ENCODE assay signal across 14 cellular contexts in genomic region chr4:57023104-57023503, GRCh38. TPM values are rescaled to one million over a fixed set of nuclear protein-coding genes. Genes with fewer than 3 reads are reported as not detected.
DNase-seq lines count a peak whose midpoint lies in the region; ATAC-seq and TF ChIP-seq lines count a peak whose summit lies in the region.
"Had no signal": no experiment of that assay in that cellular context is flagged by ENCODE, and none has a peak within 500 bp of the region (broad histone marks: within the 10 kb centered on the region; RNA-seq: fewer than 3 reads in every experiment).

No MANE protein-coding gene starts in this region.

- H3K9me1 ChIP-seq in IMR-90 (ENCODE audit: insufficient read depth, low read length) = peaks cover 2% of the 10 kb centered on the region; the same call in 1 of the 2 replicates

- H3K56ac ChIP-seq in IMR-90 (ENCODE audit: extremely low read depth, insufficient read depth, low read length) = no peak overlapping the region

- DNase-seq in BJ (ENCODE audit: low read depth) (peak; percentile 57), IMR-90 (peak; percentile 97), cardiac fibroblast (ENCODE audit: low read depth in 2 of 2) (peak; percentile 76 to 93), mesenchymal stem cell (peak; percentile 89), left ventricle myocardium inferior (no peak), DMS114 treated with DMSO at 0.1 percent for 48 hours (lab: John Stamatoyannopoulos, UW; ENCODE audit: unreplicated experiment) (no peak)
- no peak for DNase-seq in activated CD8-positive, alpha-beta memory T cell treated with anti-CD3 and anti-CD28 coated beads for 24 hours
- DNase-seq: activated CD8-positive, alpha-beta memory T cell treated with anti-CD3 and anti-CD28 coated beads, Interleukin-2, amount 50 U/mL, for 4 hours; amygdala; NCI-H146; NCI-H524 treated with DMSO at 0.1 percent for 48 hours; psoas muscle; stimulated activated naive CD8-positive, alpha-beta T cell treated with anti-CD3 and anti-CD28 coated beads, Interleukin-15, amount 100 ng/mL, for 72 hours had no signal

- dilution Hi-C loops in IMR-90 (cut with HindIII; ENCODE audit: low sequenced_read_pairs, unreplicated experiment) = no loop called here

- no peak overlapping the region for H2BK15ac ChIP-seq in IMR-90 (ENCODE audit: low read depth, low read length)
- H2BK15ac ChIP-seq in mesenchymal stem cell (ENCODE audit: low read depth, poor library complexity, severe bottlenecking) = no peak overlapping the region

- peak overlapping the region in 1 of 2 experiments; percentile 52; a peak in 1 of 4 replicates for H4K8ac ChIP-seq in IMR-90 (ENCODE audit: low read depth in 2 of 2, low read length in 2 of 2)
- H4K8ac ChIP-seq in mesenchymal stem cell (ENCODE audit: low read length) = no peak overlapping the region

- H3K23ac ChIP-seq in IMR-90 (ENCODE audit: low read depth, low read length) (no peak overlapping the region), mesenchymal stem cell (ENCODE audit: low read length in 2 of 2) (no peak overlapping the region)

- H3K4me2 ChIP-seq in IMR-90 (ENCODE audit: low read depth, low read length) = no peak overlapping the region
- H3K4me2 ChIP-seq in mesenchymal stem cell (ENCODE audit: low read length, poor library complexity, severe bottlenecking) = no peak overlapping the region

- TF ChIP-seq CTCF in BJ (IDR thresholded peaks at IDR 0.05; ENCODE audit: insufficient read depth, low read depth, low read length) (no peak), IMR-90 (conservative IDR thresholded peaks at IDR 0.05; ENCODE audit: low read depth, low read length) (no peak), cardiac fibroblast (IDR thresholded peaks at IDR 0.05; ENCODE audit: low read depth, low read length) (no peak), left ventricle myocardium inferior (IDR thresholded peaks at IDR 0.05; ENCODE audit: borderline replicate concordance) (no peak)

- H2BK20ac ChIP-seq in IMR-90 (ENCODE audit: low read depth, low read length) = peak overlapping the region; percentile 64

- H3K9me3 ChIP-seq in IMR-90 (ENCODE audit: control insufficient read depth, insufficient read depth, low read length) = no peaks in the 10 kb centered on the region
- no peaks in the 10 kb centered on the region for H3K9me3 ChIP-seq in mesenchymal stem cell (ENCODE audit: control insufficient read depth, low read length)
- no peaks in the 10 kb centered on the region for H3K9me3 ChIP-seq in left ventricle myocardium inferior (replicated peaks)
- H3K9me3 ChIP-seq: psoas muscle had no signal

- H4K5ac ChIP-seq in IMR-90 (ENCODE audit: low read depth, low read length) = no peak overlapping the region

- no peak overlapping the region for H4K91ac ChIP-seq in IMR-90 (ENCODE audit: insufficient read depth, low read depth, low read length)
- H4K91ac ChIP-seq in mesenchymal stem cell (ENCODE audit: low read length) = no peak overlapping the region

- H2AFZ ChIP-seq in IMR-90 (replicated peaks; ENCODE audit: low read length, poor library complexity) = no peak overlapping the region
- H2AFZ ChIP-seq in mesenchymal stem cell (ENCODE audit: low read depth, low read length) = no peak overlapping the region

- H3K4me1 ChIP-seq in IMR-90 (ENCODE audit: control insufficient read depth, insufficient read depth, low read length) = peaks cover 8% of the 10 kb centered on the region
- H3K4me1 ChIP-seq in mesenchymal stem cell (ENCODE audit: control insufficient read depth, insufficient read depth, low read depth, low read length) = no peaks in the 10 kb centered on the region
- H3K4me1 ChIP-seq in left ventricle myocardium inferior = peaks cover 34% of the 10 kb centered on the region
- H3K4me1 ChIP-seq: psoas muscle had no signal

- H3K27ac ChIP-seq in IMR-90 (ENCODE audit: insufficient read depth, low read length) (peak overlapping the region; percentile 8; the same call in 1 of the 2 replicates), mesenchymal stem cell (ENCODE audit: low read length, poor library complexity, severe bottlenecking) (peak overlapping the region; percentile 60), left ventricle myocardium inferior (replicated peaks) (no peak overlapping the region)
- H3K27ac ChIP-seq: psoas muscle had no signal

- H3K27me3 ChIP-seq in BJ (ENCODE audit: control insufficient read depth, insufficient read depth, low read length) (no peaks in the 10 kb centered on the region), IMR-90 (ENCODE audit: control insufficient read depth, insufficient read depth, low read length) (no peaks in the 10 kb centered on the region), mesenchymal stem cell (ENCODE audit: control insufficient read depth in 1 of 2, insufficient read depth in 1 of 2, low read length in 2 of 2) (no peaks in the 10 kb centered on the region), left ventricle myocardium inferior (ENCODE audit: low read depth) (no peaks in the 10 kb centered on the region)

- H3K18ac ChIP-seq in IMR-90 (ENCODE audit: low read depth, low read length) (no peak overlapping the region), mesenchymal stem cell (ENCODE audit: low read depth in 1 of 2, low read length in 2 of 2) (no peak overlapping the region)

- no peak for TF ChIP-seq RAD21 in IMR-90 (IDR thresholded peaks at IDR 0.05; ENCODE audit: low read length)

- H2BK5ac ChIP-seq in IMR-90 (ENCODE audit: low read depth, low read length, poor library complexity, severe bottlenecking) (peak overlapping the region; percentile 88), mesenchymal stem cell (ENCODE audit: low read depth, low read length, poor library complexity, severe bottlenecking) (no peak overlapping the region)

- in situ Hi-C loops in IMR-90 (cut with MboI; ENCODE audit: low sequenced_read_pairs) = no loop called here

- H2BK12ac ChIP-seq in mesenchymal stem cell (ENCODE audit: low read length in 2 of 2) = no peak overlapping the region

- H3K9ac ChIP-seq in IMR-90 (ENCODE audit: low read depth, low read length) = no peak overlapping the region
- no peak overlapping the region for H3K9ac ChIP-seq in mesenchymal stem cell (ENCODE audit: low read length)

- peaks cover 3% of the 10 kb centered on the region; the same call in 1 of the 2 replicates for H4K20me1 ChIP-seq in IMR-90 (ENCODE audit: insufficient read depth, low read length)

- 6% methylated on average over 3 of the region's 4 CpGs; no CpG with 5 or more reads in 1 of the 2 experiments for WGBS in IMR-90 (ENCODE audit: extremely low coverage in 2 of 2, insufficient read length in 1 of 2), 2 experiments
- 39% methylated on average over 4 of the region's 4 CpGs for WGBS in mesenchymal stem cell

- H2AK9ac ChIP-seq in IMR-90 (replicated peaks; ENCODE audit: low read depth, low read length, poor library complexity) = no peak overlapping the region

- H3K4me3 ChIP-seq in BJ (ENCODE audit: low read depth, low read length) (no peak overlapping the region), IMR-90 (ENCODE audit: insufficient read depth, low read depth, low read length) (no peak overlapping the region), cardiac fibroblast (replicated peaks in 1 of 2; ENCODE audit: low read depth in 2 of 2, low read length in 2 of 2) (no peak overlapping the region), mesenchymal stem cell (ENCODE audit: insufficient read depth in 1 of 2, low read depth in 1 of 2, low read length in 2 of 2) (no peak overlapping the region), left ventricle myocardium inferior (no peak overlapping the region)
- H3K4me3 ChIP-seq: psoas muscle had no signal

- TSS peak; percentile 56 for BruUV-seq in IMR-90 (replicated peaks; lab: Mats Ljungman, UMichigan)

- peak; percentile 73 for ATAC-seq in IMR-90 (ENCODE audit: low read depth)
- ATAC-seq in HG03378 (IDR thresholded peaks at IDR 0.05; ENCODE audit: unreplicated experiment) = no peak
- ATAC-seq: stimulated activated naive CD8-positive, alpha-beta T cell treated with anti-CD3 and anti-CD28 coated beads, Interleukin-15, amount 100 ng/mL, for 72 hours had no signal

- intact Hi-C loops in IMR-90 (cut with micrococcal nuclease) (loop anchor here (5.0 kb wide), 1 partner anchor 84 kb away; no protein-coding TSS in a partner anchor), left ventricle myocardium inferior (cut with micrococcal nuclease) (no loop called here)

- H3K14ac ChIP-seq in IMR-90 (replicated peaks; ENCODE audit: low read depth, low read length) (no peak overlapping the region), mesenchymal stem cell (ENCODE audit: low read length in 2 of 2) (no peak overlapping the region)

- TF ChIP-seq POLR2A in IMR-90 (IDR thresholded peaks at IDR 0.05; ENCODE audit: low read depth, low read length) = no peak

- H2AK5ac ChIP-seq in IMR-90 (ENCODE audit: low read depth, low read length) = no peak overlapping the region
- H2AK5ac ChIP-seq in mesenchymal stem cell (ENCODE audit: low read length, severe bottlenecking) = no peak overlapping the region

- CTCF ChIA-PET in BJ (lab: Yijun Ruan, JAX) = interaction anchor here (0.6 to 2.8 kb wide), 3 partner anchors 78 to 141 kb away, joined by 3 to 9 read pairs (median 3); no protein-coding TSS in a partner anchor
- CTCF ChIA-PET in IMR-90 (lab: Yijun Ruan, JAX) = interaction anchor here (1.2 to 1.6 kb wide), 3 partner anchors 15 to 140 kb away, joined by 3 to 4 read pairs (median 4); partner anchors contain the start of gene IGFBP7

- peaks cover 7 to 32% of the 10 kb centered on the region in 2 experiments for H3K79me1 ChIP-seq in IMR-90 (ENCODE audit: low read depth in 1 of 2, low read length in 2 of 2)
- peaks cover 1% of the 10 kb centered on the region for H3K79me1 ChIP-seq in mesenchymal stem cell (replicated peaks; ENCODE audit: low read length, poor library complexity, severe bottlenecking)

- POLR2A ChIA-PET in BJ (lab: Charles Lee) (no interaction called here), IMR-90 (lab: Charles Lee; ENCODE audit: unreplicated experiment) (interaction anchor here (0.8 kb wide), 1 partner anchor 61 kb away, joined by 5 read pairs; no protein-coding TSS in a partner anchor)

- H2BK120ac ChIP-seq in IMR-90 (ENCODE audit: low read depth, low read length) = no peak overlapping the region
- H2BK120ac ChIP-seq in mesenchymal stem cell (ENCODE audit: low read depth, low read length) = no peak overlapping the region

- H3K4ac ChIP-seq in IMR-90 (ENCODE audit: low read depth, low read length) (0 out of 2 replicates have a peak overlapping the region, but pooled peaks have one; percentile 42), mesenchymal stem cell (ENCODE audit: low read depth in 1 of 2, low read length in 2 of 2) (no peak overlapping the region)

- peaks cover 8% of the 10 kb centered on the region for H3K36me3 ChIP-seq in BJ (ENCODE audit: control insufficient read depth, insufficient read depth, low read length)
- peaks cover 34% of the 10 kb centered on the region for H3K36me3 ChIP-seq in IMR-90 (ENCODE audit: control insufficient read depth, insufficient read depth, low read length)
- H3K36me3 ChIP-seq in mesenchymal stem cell (ENCODE audit: control insufficient read depth in 1 of 2, insufficient read depth in 2 of 2, low read depth in 1 of 2, low read length in 2 of 2) = peaks cover 20 to 92% of the 10 kb centered on the region in 2 experiments
- peaks cover 82% of the 10 kb centered on the region for H3K36me3 ChIP-seq in left ventricle myocardium inferior

RNA-seq across cellular contexts. Expression of gene POLR2B, which starts 44.4 kb away (rescaled TPM):
- polyA plus RNA-seq in BJ (2011; rRNA removed) = 44.6 and 85.0 TPM in 2 replicates
- 35.6 and 41.3 TPM in 2 replicates for polyA minus RNA-seq in BJ (2011; rRNA and poly(A)+ RNA removed)
- 106 and 172 TPM in 2 replicates for total RNA-seq in IMR-90 (2012; rRNA removed)
- 62.3 and 74.0 TPM in 2 replicates for polyA plus RNA-seq in IMR-90 (2012; rRNA removed)
- polyA plus RNA-seq in IMR-90 (2012; cell fraction: cytosol; rRNA removed) = 10.9 and 13.0 TPM in 2 replicates
- 21.0 and 96.7 TPM in 2 replicates for polyA plus RNA-seq in IMR-90 (2012; cell fraction: nucleus; rRNA removed; ENCODE audit: low replicate concordance)
- polyA plus RNA-seq in mesenchymal stem cell (2013, experiment 1 of 2) = 57.0 TPM
- polyA plus RNA-seq in mesenchymal stem cell (2013, experiment 2 of 2) = 58.9 TPM
- total RNA-seq in left ventricle myocardium inferior = 73.0 TPM

RNA-seq across cellular contexts. Expression of gene NOA1, which starts 45.7 kb away (rescaled TPM):
- 15.5 and 15.9 TPM in 2 replicates for polyA plus RNA-seq in BJ (2011; rRNA removed)
- 6.9 and 7.4 TPM in 2 replicates for polyA minus RNA-seq in BJ (2011; rRNA and poly(A)+ RNA removed)
- total RNA-seq in IMR-90 (2012; rRNA removed) = 9.7 and 10.4 TPM in 2 replicates
- 10.8 and 12.1 TPM in 2 replicates for polyA plus RNA-seq in IMR-90 (2012; rRNA removed)
- polyA plus RNA-seq in IMR-90 (2012; cell fraction: cytosol; rRNA removed) = 6.4 and 10.7 TPM in 2 replicates
- 6.3 and 7.8 TPM in 2 replicates for polyA plus RNA-seq in IMR-90 (2012; cell fraction: nucleus; rRNA removed; ENCODE audit: low replicate concordance)
- 12.4 TPM for polyA plus RNA-seq in mesenchymal stem cell (2013, experiment 1 of 2)
- 12.6 TPM for polyA plus RNA-seq in mesenchymal stem cell (2013, experiment 2 of 2)
- total RNA-seq in left ventricle myocardium inferior = 13.0 TPM

Comparison
In these comparisons a context has a peak if more than half of its experiments do, and no peak if none do; other contexts are left out.
1. DNase-seq: peak in BJ (single experiment), IMR-90 (single experiment), cardiac fibroblast (2 of 2) and mesenchymal stem cell (single experiment); none in activated CD8-positive, alpha-beta memory T cell treated with anti-CD3 and anti-CD28 coated beads for 24 hours (single experiment), left ventricle myocardium inferior (single experiment) and DMS114 treated with DMSO at 0.1 percent for 48 hours (single experiment).